In genomic region chr4:54228563-54229501, GRCh38 we compare ENCODE assay signal across 8 cellular contexts. TPM values are rescaled to one million over a fixed set of nuclear protein-coding genes. Genes with fewer than 3 reads are reported as not detected.
DNase-seq lines count a peak whose midpoint lies in the region; ATAC-seq, FAIRE-seq and TF ChIP-seq lines count a peak whose summit lies in the region.

PDGFRA (plus strand) TSS chr4:54229293; CDS start chr4:54258769, 29,476 bp downstream.

- H3K9me3 Mint-ChIP-seq in stimulated activated memory B cell treated with anti-CD40 and anti-IgM and Interleukin-4, amounts not matched to agents 10 μg/mL and 1 μg/mL and 100 μg/mL, for 72 hours, result no peaks in the 10 kb centered on the region

- peaks cover 62% of the 10 kb centered on the region for H3K4me1 Mint-ChIP-seq in stimulated activated memory B cell treated with anti-CD40 and anti-IgM and Interleukin-4, amounts not matched to agents 10 μg/mL and 1 μg/mL and 100 μg/mL, for 72 hours

- TF ChIP-seq RAD21 in liver (IDR thresholded peaks at IDR 0.05), result no peak

- H3K36me3 ChIP-seq in bronchial epithelial cell (ENCODE audit: control insufficient read depth, insufficient read depth, low read length) (no peaks in the 10 kb centered on the region), liver (ENCODE audit: control insufficient read depth in 4 of 4, insufficient read depth in 3 of 4, low read depth in 1 of 4, low read length in 3 of 4) (no peaks in the 10 kb centered on the region), thoracic aorta (no peaks in the 10 kb centered on the region)

- peaks cover 96% of the 10 kb centered on the region for H3K27me3 Mint-ChIP-seq in stimulated activated memory B cell treated with anti-CD40 and anti-IgM and Interleukin-4, amounts not matched to agents 10 μg/mL and 1 μg/mL and 100 μg/mL, for 72 hours

- H3K27ac ChIP-seq in liver (ENCODE audit: low read depth in 1 of 2, low read length in 2 of 2), result peak within 1 kb of the TSS; percentile 35 to 54
- peak within 1 kb of the TSS; percentile 92 to 97 for H3K27ac ChIP-seq in thoracic aorta

- H3K4me1 ChIP-seq in liver (ENCODE audit: control insufficient read depth in 4 of 4, insufficient read depth in 4 of 4, low read length in 3 of 4), result peaks cover 21 to 65% (median 48%) of the 10 kb centered on the region in 4 donors
- peaks cover 2 to 52% of the 10 kb centered on the region in 2 donors for H3K4me1 ChIP-seq in thoracic aorta (ENCODE audit: control insufficient read depth in 1 of 2, low read depth in 2 of 2)

- H3K9me3 ChIP-seq in liver (ENCODE audit: control insufficient read depth in 4 of 4, low read length in 3 of 4) (no peaks in the 10 kb centered on the region), thoracic aorta (no peaks in the 10 kb centered on the region)

- no peak for ATAC-seq in thoracic aorta (ENCODE audit: insufficient number of reproducible peaks, low FRiP score, low read depth)
- no peak for ATAC-seq in stimulated activated memory B cell treated with anti-CD40 and anti-IgM and Interleukin-4, amounts not matched to agents 10 μg/mL and 1 μg/mL and 100 μg/mL, for 72 hours

- H3K9ac ChIP-seq in liver (ENCODE audit: low read depth in 1 of 2, low read length in 2 of 2), result no peak within 1 kb of the TSS

- TF ChIP-seq CTCF in bronchial epithelial cell (IDR thresholded peaks at IDR 0.05; ENCODE audit: insufficient read depth, low read length, severe bottlenecking), result no peak
- no peak for TF ChIP-seq CTCF in liver (IDR thresholded peaks at IDR 0.05; ENCODE audit: low read depth, low read length, missing input control)
- TF ChIP-seq CTCF in thoracic aorta (IDR thresholded peaks at IDR 0.05), result no peak

- H3K4me3 Mint-ChIP-seq in stimulated activated memory B cell treated with anti-CD40 and anti-IgM and Interleukin-4, amounts not matched to agents 10 μg/mL and 1 μg/mL and 100 μg/mL, for 72 hours, result no peak within 1 kb of the TSS

- H3K4me3 ChIP-seq in bronchial epithelial cell (ENCODE audit: low read depth, low read length) (no peak within 1 kb of the TSS), liver (ENCODE audit: low read depth in 1 of 3, low read length in 3 of 3) (peak within 1 kb of the TSS in 1 of 3 donors; percentile 42), thoracic aorta (peak within 1 kb of the TSS; percentile 91)

- no peak within 1 kb of the TSS for H3K27ac Mint-ChIP-seq in stimulated activated memory B cell treated with anti-CD40 and anti-IgM and Interleukin-4, amounts not matched to agents 10 μg/mL and 1 μg/mL and 100 μg/mL, for 72 hours

- H3K27me3 ChIP-seq in bronchial epithelial cell (ENCODE audit: control insufficient read depth, insufficient read depth, low read length) (peaks cover 35% of the 10 kb centered on the region), liver (ENCODE audit: control insufficient read depth in 4 of 4, insufficient read depth in 4 of 4, low read length in 3 of 4) (peaks cover 2 to 14% (median 5%) of the 10 kb centered on the region in 4 donors), thoracic aorta (replicated peaks; ENCODE audit: insufficient read depth) (no peaks in the 10 kb centered on the region)

- FAIRE-seq in bronchial epithelial cell (lab: Jason Lieb, UNC), result peak; percentile 73

- H3K36me3 Mint-ChIP-seq in stimulated activated memory B cell treated with anti-CD40 and anti-IgM and Interleukin-4, amounts not matched to agents 10 μg/mL and 1 μg/mL and 100 μg/mL, for 72 hours, result no peaks in the 10 kb centered on the region

- 15% methylated on average over 22 of the region's 22 CpGs for WGBS in liver

- DNase-seq in NCI-H82 (lab: John Stamatoyannopoulos, UW), result peak; percentile 9
- no peak for DNase-seq in NCI-H82 treated with DMSO at 0.1 percent for 48 hours (lab: John Stamatoyannopoulos, UW; ENCODE audit: unreplicated experiment)
- no peak for DNase-seq in bronchial epithelial cell (ENCODE audit: low read depth)
- DNase-seq in thoracic aorta (ENCODE audit: low spot score), result no peak
- DNase-seq in SKM-1 treated with dmso at 0.1 percent for 144 hours (lab: John Stamatoyannopoulos, UW; ENCODE audit: unreplicated experiment), result no peak
- DNase-seq in NCI-H510A (lab: John Stamatoyannopoulos, UW), result no peak

TF ChIP-seq in liver, 16 proteins besides CTCF, POLR2A, EP300 and RAD21:
- TF ChIP-seq FOXA2 (IDR thresholded peaks at IDR 0.05) (no peak), RXRA (IDR thresholded peaks at IDR 0.05) (peak; percentile 10 to 19), TAF1 (conservative IDR thresholded peaks at IDR 0.05) (peak; percentile 43), NR2F2 (IDR thresholded peaks at IDR 0.05) (no peak), JUND (IDR thresholded peaks at IDR 0.05) (no peak)
- TF ChIP-seq, protein P1, sequence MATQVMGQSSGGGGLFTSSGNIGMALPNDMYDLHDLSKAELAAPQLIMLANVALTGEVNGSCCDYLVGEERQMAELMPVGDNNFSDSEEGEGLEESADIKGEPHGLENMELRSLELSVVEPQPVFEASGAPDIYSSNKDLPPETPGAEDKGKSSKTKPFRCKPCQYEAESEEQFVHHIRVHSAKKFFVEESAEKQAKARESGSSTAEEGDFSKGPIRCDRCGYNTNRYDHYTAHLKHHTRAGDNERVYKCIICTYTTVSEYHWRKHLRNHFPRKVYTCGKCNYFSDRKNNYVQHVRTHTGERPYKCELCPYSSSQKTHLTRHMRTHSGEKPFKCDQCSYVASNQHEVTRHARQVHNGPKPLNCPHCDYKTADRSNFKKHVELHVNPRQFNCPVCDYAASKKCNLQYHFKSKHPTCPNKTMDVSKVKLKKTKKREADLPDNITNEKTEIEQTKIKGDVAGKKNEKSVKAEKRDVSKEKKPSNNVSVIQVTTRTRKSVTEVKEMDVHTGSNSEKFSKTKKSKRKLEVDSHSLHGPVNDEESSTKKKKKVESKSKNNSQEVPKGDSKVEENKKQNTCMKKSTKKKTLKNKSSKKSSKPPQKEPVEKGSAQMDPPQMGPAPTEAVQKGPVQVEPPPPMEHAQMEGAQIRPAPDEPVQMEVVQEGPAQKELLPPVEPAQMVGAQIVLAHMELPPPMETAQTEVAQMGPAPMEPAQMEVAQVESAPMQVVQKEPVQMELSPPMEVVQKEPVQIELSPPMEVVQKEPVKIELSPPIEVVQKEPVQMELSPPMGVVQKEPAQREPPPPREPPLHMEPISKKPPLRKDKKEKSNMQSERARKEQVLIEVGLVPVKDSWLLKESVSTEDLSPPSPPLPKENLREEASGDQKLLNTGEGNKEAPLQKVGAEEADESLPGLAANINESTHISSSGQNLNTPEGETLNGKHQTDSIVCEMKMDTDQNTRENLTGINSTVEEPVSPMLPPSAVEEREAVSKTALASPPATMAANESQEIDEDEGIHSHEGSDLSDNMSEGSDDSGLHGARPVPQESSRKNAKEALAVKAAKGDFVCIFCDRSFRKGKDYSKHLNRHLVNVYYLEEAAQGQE (IDR thresholded peaks at IDR 0.05), result no peak

RNA-seq across cellular contexts. Expression of gene PDGFRA, which starts in this region (rescaled TPM):
- total RNA-seq in bronchial epithelial cell (0.26 and 2.1 TPM in 2 replicates), liver (10 to 100 TPM in 1 of 2 donors, 1 to 10 TPM in 1; 6.5 to 37.0 TPM), thoracic aorta (100 to 1,000 TPM; 133 to 268 TPM)
- polyA plus RNA-seq in liver, result 1 to 10 TPM; 6.5 to 8.7 TPM
